In the genomic region with DNA sequence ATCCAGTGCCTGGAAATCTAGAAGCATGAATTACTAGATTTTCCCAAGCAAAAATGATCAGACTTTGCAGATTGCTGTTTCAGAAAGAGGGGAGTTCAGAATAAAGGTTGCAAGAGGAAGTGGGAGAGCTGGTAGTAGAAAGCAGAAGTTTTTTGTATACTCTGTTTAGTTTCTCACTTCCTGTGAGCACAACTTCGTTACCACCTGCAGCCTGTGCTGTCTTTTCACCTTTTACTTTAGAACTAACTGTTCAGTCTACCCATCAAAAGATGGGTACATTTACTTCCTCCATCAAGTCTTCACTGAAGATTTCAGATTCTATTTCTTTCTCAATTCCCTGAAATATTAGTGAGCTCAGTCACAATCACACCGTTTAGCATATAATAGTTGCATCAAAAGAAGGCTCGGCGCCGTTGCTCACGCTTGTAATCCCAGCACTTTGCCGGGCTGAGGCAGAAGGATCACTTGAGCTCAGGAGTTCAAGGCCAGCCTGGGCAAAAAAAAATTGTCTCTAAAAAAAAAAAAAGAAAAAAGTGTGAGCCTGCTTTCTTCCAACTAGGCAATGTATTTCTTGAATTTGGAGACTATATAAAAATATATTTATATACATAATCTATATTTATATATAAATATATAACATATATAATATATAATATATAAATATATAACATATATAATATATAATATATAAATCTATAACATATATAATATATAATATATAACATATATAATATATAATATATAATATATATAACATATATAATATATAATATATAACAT, we compare ENCODE assay signal across 9 cellular contexts. TPM values are rescaled to one million over a fixed set of nuclear protein-coding genes. Genes with fewer than 3 reads are reported as not detected.
DNase-seq lines count a peak whose midpoint lies in the region; ATAC-seq, FAIRE-seq and TF ChIP-seq lines count a peak whose summit lies in the region.
"Had no signal": no experiment of that assay in that cellular context is flagged by ENCODE, and none has a peak within 500 bp of the region (broad histone marks: within the 10 kb centered on the region; RNA-seq: fewer than 3 reads in every experiment).

No MANE protein-coding gene starts in this region.

- H3K27ac Mint-ChIP-seq in CD8-positive, alpha-beta memory T cell = peak overlapping the region; percentile 72 to 96 (median 86)
- H3K27ac Mint-ChIP-seq in activated T-helper 17 cell treated with anti-CD3 and anti-CD28 coated beads, Interleukin-2, amount 50 U/mL, for 72 hours = peak overlapping the region; percentile 84

- peak in 2 of 5 donors; percentile 24 to 33 for DNase-seq in CD8-positive, alpha-beta memory T cell
- DNase-seq in ureter (ENCODE audit: low spot score) (no peak), pancreas (no peak), H7 (no peak), COLO829 (ENCODE audit: low spot score) (no peak)

- no peaks in the 10 kb centered on the region for H3K27me3 Mint-ChIP-seq in CD8-positive, alpha-beta memory T cell
- H3K27me3 Mint-ChIP-seq in activated T-helper 17 cell treated with anti-CD3 and anti-CD28 coated beads, Interleukin-2, amount 50 U/mL, for 72 hours = no peaks in the 10 kb centered on the region

- no peaks in the 10 kb centered on the region for H3K36me3 ChIP-seq in CD8-positive, alpha-beta memory T cell (ENCODE audit: insufficient read depth, low read length)
- no peaks in the 10 kb centered on the region for H3K36me3 ChIP-seq in pancreas
- no peaks in the 10 kb centered on the region for H3K36me3 ChIP-seq in H7 (replicated peaks; ENCODE audit: control insufficient read depth, insufficient read depth, low read length)

- H3K36me3 Mint-ChIP-seq in CD8-positive, alpha-beta memory T cell = peaks cover 0 to 19% (median 6%) of the 10 kb centered on the region in 3 donors
- peaks cover 22% of the 10 kb centered on the region for H3K36me3 Mint-ChIP-seq in activated T-helper 17 cell treated with anti-CD3 and anti-CD28 coated beads, Interleukin-2, amount 50 U/mL, for 72 hours (ENCODE audit: low read depth)

- H3K4me3 Mint-ChIP-seq in CD8-positive, alpha-beta memory T cell = peak overlapping the region; percentile 57 to 71 (median 64)
- peak overlapping the region; percentile 74 for H3K4me3 Mint-ChIP-seq in activated T-helper 17 cell treated with anti-CD3 and anti-CD28 coated beads, Interleukin-2, amount 50 U/mL, for 72 hours

- H3K4me1 ChIP-seq in CD8-positive, alpha-beta memory T cell (ENCODE audit: insufficient read depth, low read length) = peaks cover 29% of the 10 kb centered on the region
- H3K4me1 ChIP-seq in pancreas = peaks cover 0 to 7% (median 0%) of the 10 kb centered on the region in 3 donors

- peak overlapping the region; percentile 35 for H3K4me3 ChIP-seq in CD8-positive, alpha-beta memory T cell (ENCODE audit: low read length)
- H3K4me3 ChIP-seq in pancreas (no peak overlapping the region), H7 (ENCODE audit: insufficient read depth, low read depth, low read length) (no peak overlapping the region)

- POLR2A ChIA-PET in CD8-positive, alpha-beta memory T cell (lab: Charles Lee) = interaction anchor here (1.1 to 2.2 kb wide), 2 partner anchors 46 to 57 kb away, joined by 5 read pairs; a partner anchor contains a TSS

- no peaks in the 10 kb centered on the region for H3K27me3 ChIP-seq in CD8-positive, alpha-beta memory T cell (ENCODE audit: insufficient read depth, low read length, poor library complexity, severe bottlenecking)
- no peaks in the 10 kb centered on the region for H3K27me3 ChIP-seq in pancreas
- H3K27me3 ChIP-seq in H7 (ENCODE audit: control insufficient read depth, insufficient read depth, low read length) = no peaks in the 10 kb centered on the region

- no peak for TF ChIP-seq CTCF in pancreas (IDR thresholded peaks at IDR 0.05)

- WGBS in pancreas, 2 donors = 65 to 74% methylated on average over 7 of the region's 7 CpGs

- CTCF ChIA-PET in CD8-positive, alpha-beta memory T cell (lab: Charles Lee) = interaction anchor here (0.8 to 2.2 kb wide), 4 partner anchors 16 to 57 kb away, joined by 3 to 7 read pairs (median 4); a partner anchor contains a TSS

- peaks cover 36 to 56% (median 51%) of the 10 kb centered on the region in 3 donors for H3K4me1 Mint-ChIP-seq in CD8-positive, alpha-beta memory T cell
- H3K4me1 Mint-ChIP-seq in activated T-helper 17 cell treated with anti-CD3 and anti-CD28 coated beads, Interleukin-2, amount 50 U/mL, for 72 hours = peaks cover 24% of the 10 kb centered on the region

- no peaks in the 10 kb centered on the region for H3K9me3 Mint-ChIP-seq in CD8-positive, alpha-beta memory T cell
- H3K9me3 Mint-ChIP-seq in activated T-helper 17 cell treated with anti-CD3 and anti-CD28 coated beads, Interleukin-2, amount 50 U/mL, for 72 hours = no peaks in the 10 kb centered on the region

- ATAC-seq in GM19463 (IDR thresholded peaks at IDR 0.05; ENCODE audit: unreplicated experiment) (peak; percentile 29), HG03457 (IDR thresholded peaks at IDR 0.05; ENCODE audit: unreplicated experiment) (peak; percentile 38), pancreas (no peak)
- no peak for ATAC-seq in activated T-helper 17 cell treated with anti-CD3 and anti-CD28 coated beads, Interleukin-2, amount 50 U/mL, for 72 hours (replicated peaks)
- ATAC-seq: right cardiac atrium had no signal

- no peak overlapping the region for H3K27ac ChIP-seq in CD8-positive, alpha-beta memory T cell (ENCODE audit: low read depth, low read length)
- H3K27ac ChIP-seq in pancreas = no peak overlapping the region

- intact Hi-C loops in pancreas (cut with DNase I) = no loop called here

- H3K9me3 ChIP-seq in CD8-positive, alpha-beta memory T cell (ENCODE audit: low read length) = no peaks in the 10 kb centered on the region
- no peaks in the 10 kb centered on the region for H3K9me3 ChIP-seq in pancreas

- FAIRE-seq in pancreas (lab: Jason Lieb, UNC) = no peak

RNA-seq across cellular contexts. Expression of a gene that starts 1.8 kb away (rescaled TPM):
- 10 to 100 TPM; 16.6 to 17.3 TPM for total RNA-seq in CD8-positive, alpha-beta memory T cell
- polyA plus RNA-seq in CD8-positive, alpha-beta memory T cell = 4.5 TPM
- total RNA-seq in activated T-helper 17 cell treated with anti-CD3 and anti-CD28 coated beads, Interleukin-2, amount 50 U/mL, for 72 hours = 10 to 100 TPM; 16.9 to 19.0 TPM
- total RNA-seq in ureter (9.1 TPM), pancreas (1 to 10 TPM; 1.4 to 4.6 (median 2.3) TPM)
- 1 to 10 TPM in 1 of 2 donors, under 1 TPM in 1; 0.76 to 1.4 TPM for polyA plus RNA-seq in pancreas
- total RNA-seq in H7 (2014; rRNA removed; shearing (Covaris generic)) = 9.2 and 13.0 TPM in 2 replicates

RNA-seq across cellular contexts. Expression of a gene that starts 36.1 kb away (rescaled TPM):
- total RNA-seq in CD8-positive, alpha-beta memory T cell = 1,000 to 10,000 TPM; 1,569 to 1,633 TPM
- polyA plus RNA-seq in CD8-positive, alpha-beta memory T cell = 973 TPM
- 1,000 to 10,000 TPM; 1,391 to 1,542 TPM for total RNA-seq in activated T-helper 17 cell treated with anti-CD3 and anti-CD28 coated beads, Interleukin-2, amount 50 U/mL, for 72 hours
- total RNA-seq in ureter (1,195 TPM), pancreas (1,000 to 10,000 TPM in 1 of 6 donors, 100 to 1,000 TPM in 5; 613 to 1,028 (median 732) TPM)
- 1,000 to 10,000 TPM; 1,530 to 2,125 TPM for polyA plus RNA-seq in pancreas
- 1,928 and 2,088 TPM in 2 replicates for total RNA-seq in H7 (2014; rRNA removed; shearing (Covaris generic))

RNA-seq across cellular contexts. Expression of a gene that starts 45.7 kb away (rescaled TPM):
- 10 to 100 TPM; 28.9 to 29.7 TPM for total RNA-seq in CD8-positive, alpha-beta memory T cell
- 14.5 TPM for polyA plus RNA-seq in CD8-positive, alpha-beta memory T cell
- total RNA-seq in activated T-helper 17 cell treated with anti-CD3 and anti-CD28 coated beads, Interleukin-2, amount 50 U/mL, for 72 hours = 10 to 100 TPM; 30.0 to 33.5 TPM
- total RNA-seq in ureter (19.1 TPM), pancreas (10 to 100 TPM in 1 of 6 donors, 1 to 10 TPM in 5; 5.4 to 11.0 (median 7.7) TPM)
- polyA plus RNA-seq in pancreas = 1 to 10 TPM; 4.5 to 6.8 TPM
- 15.3 and 19.6 TPM in 2 replicates for total RNA-seq in H7 (2014; rRNA removed; shearing (Covaris generic))

RNA-seq across cellular contexts. Expression of a gene that starts 56.4 kb away (rescaled TPM):
- 10 to 100 TPM; 16.2 to 17.2 TPM for total RNA-seq in CD8-positive, alpha-beta memory T cell
- 37.4 TPM for polyA plus RNA-seq in CD8-positive, alpha-beta memory T cell
- 10 to 100 TPM; 13.9 to 21.3 TPM for total RNA-seq in activated T-helper 17 cell treated with anti-CD3 and anti-CD28 coated beads, Interleukin-2, amount 50 U/mL, for 72 hours
- total RNA-seq in ureter (14.5 TPM), pancreas (1 to 10 TPM; 1.8 to 4.3 (median 2.4) TPM)
- 1 to 10 TPM; 1.4 to 3.3 TPM for polyA plus RNA-seq in pancreas
- total RNA-seq in H7 (2014; rRNA removed; shearing (Covaris generic)) = 5.6 and 5.7 TPM in 2 replicates

Comparison
In these comparisons a context has a peak if more than half of its experiments do, and no peak if none do; other contexts are left out.
1. ATAC-seq: peak in GM19463 (single experiment) and HG03457 (single experiment); none in activated T-helper 17 cell treated with anti-CD3 and anti-CD28 coated beads, Interleukin-2, amount 50 U/mL, for 72 hours (single experiment) and pancreas (0 of 4).